8 cellular contexts compared by ENCODE assay signal in the genomic region with DNA sequence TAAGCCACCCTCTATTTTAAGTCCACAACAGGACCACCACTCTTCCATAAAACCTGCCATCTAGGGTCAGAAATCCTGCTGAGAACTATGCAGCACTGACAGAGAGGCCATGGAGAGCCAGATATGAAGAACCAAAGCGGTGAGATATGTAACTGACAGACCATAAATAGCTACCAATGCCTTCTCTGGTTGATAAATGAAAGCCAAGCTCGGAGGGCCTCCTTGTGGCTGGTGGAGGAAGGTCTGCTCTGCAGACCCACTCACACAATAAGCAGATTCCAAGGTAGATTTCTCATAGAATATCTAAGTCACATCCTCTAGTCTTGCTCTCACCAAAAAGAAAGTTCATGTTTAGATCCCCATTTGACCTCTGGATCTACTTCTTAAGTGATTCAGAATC. TPM values are rescaled to one million over a fixed set of nuclear protein-coding genes. Genes with fewer than 3 reads are reported as not detected.
DNase-seq lines count a peak whose midpoint lies in the region; ATAC-seq and TF ChIP-seq lines count a peak whose summit lies in the region.

No MANE protein-coding gene starts in this region.

- H3K4me1 ChIP-seq in trophoblast cell (ENCODE audit: control insufficient read depth in 1 of 2, insufficient read depth in 2 of 2, low read length in 2 of 2): peaks cover 3 to 4% of the 10 kb centered on the region in 2 experiments

- no CpG with 5 or more reads among the region's 2 CpGs for WGBS in trophoblast cell (ENCODE audit: extremely low coverage, insufficient coverage, insufficient read length)

- H3K9me3 ChIP-seq in trophoblast cell (ENCODE audit: insufficient read depth, low read depth, low read length): no peaks in the 10 kb centered on the region

- no peak overlapping the region for H3K4ac ChIP-seq in trophoblast cell (ENCODE audit: low read depth, low read length)

- no peak overlapping the region for H3K23ac ChIP-seq in trophoblast cell (ENCODE audit: low read length)

- H3K27ac ChIP-seq in trophoblast cell (ENCODE audit: low read depth, low read length): no peak overlapping the region

- H2AK5ac ChIP-seq in trophoblast cell (ENCODE audit: low read length): no peak overlapping the region

- no peak overlapping the region for H2BK120ac ChIP-seq in trophoblast cell (ENCODE audit: insufficient read depth, low read length, poor library complexity)

- no peak overlapping the region for H2BK5ac ChIP-seq in trophoblast cell (ENCODE audit: low read depth, low read length, poor library complexity)

- no peak overlapping the region for H4K12ac ChIP-seq in trophoblast cell (ENCODE audit: low read depth, low read length)

- ATAC-seq in GM21367 (IDR thresholded peaks at IDR 0.05; ENCODE audit: unreplicated experiment): peak; percentile 43

- no peak overlapping the region for H3K4me3 ChIP-seq in fibroblast of mammary gland (ENCODE audit: control insufficient read depth, low read depth, low read length)
- no peak overlapping the region for H3K4me3 ChIP-seq in trophoblast cell (ENCODE audit: low read depth, low read length)

- H4K91ac ChIP-seq in trophoblast cell (ENCODE audit: low read depth, low read length): no peak overlapping the region

- no peak overlapping the region for H3K14ac ChIP-seq in trophoblast cell (ENCODE audit: low read length)

- H2AFZ ChIP-seq in trophoblast cell (ENCODE audit: insufficient read depth, low read length, poor library complexity): no peak overlapping the region

- DNase-seq in GM03348 (ENCODE audit: low spot score): peak; percentile 37
- DNase-seq in HuH-7.5 (ENCODE audit: low spot score): peak; percentile 23
- DNase-seq in SHP77 treated with DMSO at 0.1 percent for 48 hours (lab: John Stamatoyannopoulos, UW): peak; percentile 0
- peak; percentile 60 for DNase-seq in fibroblast of mammary gland (ENCODE audit: low read depth)
- DNase-seq in trophoblast cell: peak; percentile 60 to 78
- no peak for DNase-seq in stimulated activated CD8-positive, alpha-beta memory T cell treated with anti-CD3 and anti-CD28 coated beads, Interleukin-4, amount 100 ng/mL, for 48 hours
- DNase-seq in KG1 (lab: John Stamatoyannopoulos, UW): no peak

- TF ChIP-seq CTCF in fibroblast of mammary gland (conservative IDR thresholded peaks at IDR 0.05; ENCODE audit: control insufficient read depth, insufficient read depth, low read depth, low read length): peak; percentile 75

- no peak overlapping the region for H4K8ac ChIP-seq in trophoblast cell (ENCODE audit: low read depth, low read length)

- no peaks in the 10 kb centered on the region for H3K27me3 ChIP-seq in trophoblast cell (ENCODE audit: insufficient read depth, low read length)

- no peak overlapping the region for H3K9ac ChIP-seq in trophoblast cell (ENCODE audit: low read length)

- no peaks in the 10 kb centered on the region for H3K79me2 ChIP-seq in trophoblast cell (ENCODE audit: control insufficient read depth, insufficient read depth, low read length, poor library complexity)

- no peak overlapping the region for H2BK12ac ChIP-seq in trophoblast cell (ENCODE audit: low read length)

- H3K18ac ChIP-seq in trophoblast cell (ENCODE audit: low read length): no peak overlapping the region

- H3K36me3 ChIP-seq in trophoblast cell (ENCODE audit: control insufficient read depth in 1 of 2, insufficient read depth in 2 of 2, low read length in 2 of 2): peaks cover 3 to 4% of the 10 kb centered on the region in 2 experiments

- H3K4me2 ChIP-seq in trophoblast cell (ENCODE audit: low read length): no peak overlapping the region

- no peaks in the 10 kb centered on the region for H3K79me1 ChIP-seq in trophoblast cell (ENCODE audit: low read length)

RNA-seq across cellular contexts. Expression of a gene that starts 38.9 kb away (rescaled TPM):
- polyA plus RNA-seq in trophoblast cell (2013): 52.2 and 52.9 TPM in 2 replicates

Comparison
In these comparisons a context has a peak if more than half of its experiments do, and no peak if none do; other contexts are left out.
1. DNase-seq: peak in GM03348 (single experiment), HuH-7.5 (single experiment), SHP77 treated with DMSO at 0.1 percent for 48 hours (single experiment), fibroblast of mammary gland (single experiment) and trophoblast cell (2 of 2); none in stimulated activated CD8-positive, alpha-beta memory T cell treated with anti-CD3 and anti-CD28 coated beads, Interleukin-4, amount 100 ng/mL, for 48 hours (single experiment) and KG1 (single experiment).